25 cellular contexts compared by ENCODE assay signal in the genomic region with DNA sequence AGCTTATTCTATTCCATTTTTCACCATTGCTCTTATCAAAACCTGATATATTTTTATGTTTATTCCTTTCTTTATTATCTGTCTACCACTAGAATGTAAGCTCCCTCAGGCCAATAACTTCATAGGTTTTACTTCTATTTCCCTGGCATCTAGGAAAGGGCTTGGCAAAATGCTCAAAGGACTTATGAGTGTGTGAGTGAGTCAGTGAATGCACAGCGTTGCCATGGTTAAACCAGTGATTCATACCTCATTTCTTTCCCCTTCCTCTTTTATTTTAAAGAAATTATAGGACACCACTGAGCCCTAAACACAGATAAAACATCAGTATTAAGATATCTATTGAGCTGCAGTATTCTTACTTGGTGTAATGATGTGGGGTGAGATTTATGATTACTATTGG.
DNase-seq lines count a peak whose midpoint lies in the region; ATAC-seq and TF ChIP-seq lines count a peak whose summit lies in the region.
"Had no signal": no experiment of that assay in that cellular context is flagged by ENCODE, and none has a peak within 500 bp of the region (broad histone marks: within the 10 kb centered on the region; RNA-seq: fewer than 3 reads in every experiment).

No MANE protein-coding gene starts in this region.

- H3K14ac ChIP-seq in IMR-90 (replicated peaks; ENCODE audit: low read depth, low read length), result no peak overlapping the region

- peak; percentile 5 for DNase-seq in A172 (ENCODE audit: low spot score)
- DNase-seq in IMR-90, result peak; percentile 86
- DNase-seq in amniotic stem cell (lab: John Stamatoyannopoulos, UW), result peak; percentile 11
- peak; percentile 30 for DNase-seq in fibroblast of the aortic adventitia (ENCODE audit: low read depth)
- DNase-seq in activated CD4-positive, alpha-beta T cell treated with anti-CD3 and anti-CD28 coated beads for 1 hour, result no peak
- no peak for DNase-seq in substantia nigra (lab: John Stamatoyannopoulos, UW)
- DNase-seq in hippocampal formation (lab: John Stamatoyannopoulos, UW), result no peak
- DNase-seq in Peyer's patch, result no peak
- DNase-seq: activated CD4-positive, alpha-beta T cell treated with anti-CD3 and anti-CD28 coated beads for 48 hours; activated CD8-positive, alpha-beta memory T cell treated with anti-CD3 and anti-CD28 coated beads, Interleukin-2, amount 10 ng/mL, durations not matched to agents 7 days and 5 days; C1 segment of cervical spinal cord; dorsolateral prefrontal cortex; GDM1; glutamatergic neuron; left ventricle myocardium inferior; NCI-H1105; NCI-H2081; NCI-H524; nephron progenitor cell; posterior cingulate gyrus; sigmoid colon; testis had no signal

- H2BK20ac ChIP-seq in IMR-90 (ENCODE audit: low read depth, low read length), result no peak overlapping the region

- no peak overlapping the region for H4K5ac ChIP-seq in IMR-90 (ENCODE audit: low read depth, low read length)

- H3K4me1 ChIP-seq in IMR-90 (ENCODE audit: control insufficient read depth, insufficient read depth, low read length) (no peaks in the 10 kb centered on the region), Peyer's patch (no peaks in the 10 kb centered on the region)
- H3K4me1 ChIP-seq: left ventricle myocardium inferior, sigmoid colon, testis had no signal

- CTCF ChIA-PET in IMR-90 (lab: Yijun Ruan, JAX), result interaction anchor here (0.6 kb wide), 1 partner anchor 507 kb away, joined by 4 read pairs; no protein-coding TSS in a partner anchor

- H3K4me2 ChIP-seq in IMR-90 (ENCODE audit: low read depth, low read length), result no peak overlapping the region

- no peak overlapping the region for H4K8ac ChIP-seq in IMR-90 (ENCODE audit: low read depth in 2 of 2, low read length in 2 of 2)

- H3K9ac ChIP-seq in IMR-90 (ENCODE audit: low read depth, low read length), result no peak overlapping the region

- intact Hi-C loops in IMR-90 (cut with micrococcal nuclease), result no loop called here

- H3K79me1 ChIP-seq in IMR-90 (ENCODE audit: low read depth in 1 of 2, low read length in 2 of 2), result no peaks in the 10 kb centered on the region

- peak; percentile 42; the same call in 1 of the 2 replicates for ATAC-seq in IMR-90 (ENCODE audit: low read depth)
- ATAC-seq: activated CD8-positive, alpha-beta memory T cell treated with anti-CD3 and anti-CD28 coated beads, Interleukin-2, amount 10 ng/mL, durations not matched to agents 7 days and 5 days; activated T-helper 17 cell treated with anti-CD3 and anti-CD28 coated beads, Interleukin-2, amount 50 U/mL, for 72 hours; K562; stimulated activated effector memory CD8-positive, alpha-beta T cell treated with anti-CD3 and anti-CD28 coated beads, Interleukin-12 subunit alpha, Interleukin-12 subunit beta, amount 100 ng/mL, for 72 hours had no signal

- TF ChIP-seq CTCF in IMR-90 (conservative IDR thresholded peaks at IDR 0.05; ENCODE audit: low read depth, low read length) (no peak), fibroblast of the aortic adventitia (IDR thresholded peaks at IDR 0.05; ENCODE audit: insufficient read depth, low read length) (no peak), Peyer's patch (IDR thresholded peaks at IDR 0.05) (no peak)

- no peak overlapping the region for H3K56ac ChIP-seq in IMR-90 (ENCODE audit: extremely low read depth, insufficient read depth, low read length)

- no peak overlapping the region for H2AK9ac ChIP-seq in IMR-90 (replicated peaks; ENCODE audit: low read depth, low read length, poor library complexity)

- no peak overlapping the region for H3K27ac ChIP-seq in IMR-90 (ENCODE audit: insufficient read depth, low read length)
- H3K27ac ChIP-seq in substantia nigra (ENCODE audit: low read depth, low read length, poor library complexity, severe bottlenecking), result no peak overlapping the region
- H3K27ac ChIP-seq in Peyer's patch, result no peak overlapping the region
- H3K27ac ChIP-seq: dorsolateral prefrontal cortex, left ventricle myocardium inferior, sigmoid colon, testis had no signal

- H3K4ac ChIP-seq in IMR-90 (ENCODE audit: low read depth, low read length), result no peak overlapping the region

- H4K91ac ChIP-seq in IMR-90 (ENCODE audit: insufficient read depth, low read depth, low read length), result no peak overlapping the region

- H2BK5ac ChIP-seq in IMR-90 (ENCODE audit: low read depth, low read length, poor library complexity, severe bottlenecking), result no peak overlapping the region

- no CpG with 5 or more reads among the region's 1 CpG for WGBS in IMR-90 (ENCODE audit: extremely low coverage in 2 of 2, insufficient read length in 1 of 2), 2 experiments

- TF ChIP-seq POLR2A in IMR-90 (IDR thresholded peaks at IDR 0.05; ENCODE audit: low read depth, low read length) (no peak), Peyer's patch (IDR thresholded peaks at IDR 0.05) (no peak)

- no peak for TF ChIP-seq RAD21 in IMR-90 (IDR thresholded peaks at IDR 0.05; ENCODE audit: low read length)

- H3K18ac ChIP-seq in IMR-90 (ENCODE audit: low read depth, low read length), result no peak overlapping the region

- no peak overlapping the region for H2BK120ac ChIP-seq in IMR-90 (ENCODE audit: low read depth, low read length)

- no peak overlapping the region for H2AK5ac ChIP-seq in IMR-90 (ENCODE audit: low read depth, low read length)

- H3K36me3 ChIP-seq in IMR-90 (ENCODE audit: control insufficient read depth, insufficient read depth, low read length) (no peaks in the 10 kb centered on the region), Peyer's patch (no peaks in the 10 kb centered on the region)
- H3K36me3 ChIP-seq: left ventricle myocardium inferior, sigmoid colon had no signal

- H3K23ac ChIP-seq in IMR-90 (ENCODE audit: low read depth, low read length), result no peak overlapping the region

- H3K4me3 ChIP-seq in IMR-90 (ENCODE audit: insufficient read depth, low read depth, low read length), result no peak overlapping the region
- no peak overlapping the region for H3K4me3 ChIP-seq in fibroblast of the aortic adventitia (ENCODE audit: low read depth, low read length)
- H3K4me3 ChIP-seq in Peyer's patch, result no peak overlapping the region
- H3K4me3 ChIP-seq: dorsolateral prefrontal cortex, K562, left ventricle myocardium inferior, sigmoid colon, testis had no signal

- H3K9me3 ChIP-seq in IMR-90 (ENCODE audit: control insufficient read depth, insufficient read depth, low read length) (no peaks in the 10 kb centered on the region), Peyer's patch (no peaks in the 10 kb centered on the region)
- H3K9me3 ChIP-seq: left ventricle myocardium inferior, sigmoid colon, testis had no signal

- in situ Hi-C loops in IMR-90 (cut with MboI; ENCODE audit: low sequenced_read_pairs), result no loop called here

- no peaks in the 10 kb centered on the region for H3K27me3 ChIP-seq in IMR-90 (ENCODE audit: control insufficient read depth, insufficient read depth, low read length)
- H3K27me3 ChIP-seq in Peyer's patch, result no peaks in the 10 kb centered on the region
- H3K27me3 ChIP-seq: dorsolateral prefrontal cortex, sigmoid colon, testis had no signal

- H3K9me1 ChIP-seq in IMR-90 (ENCODE audit: insufficient read depth, low read length), result no peaks in the 10 kb centered on the region

- no peaks in the 10 kb centered on the region for H4K20me1 ChIP-seq in IMR-90 (ENCODE audit: insufficient read depth, low read length)

- no TSS peak for BruUV-seq in IMR-90 (replicated peaks; lab: Mats Ljungman, UMichigan)

- no peak overlapping the region for H2BK15ac ChIP-seq in IMR-90 (ENCODE audit: low read depth, low read length)

- dilution Hi-C loops in IMR-90 (cut with HindIII; ENCODE audit: low sequenced_read_pairs, unreplicated experiment), result no loop called here

- H2AFZ ChIP-seq in IMR-90 (replicated peaks; ENCODE audit: low read length, poor library complexity), result no peak overlapping the region

- POLR2A ChIA-PET in IMR-90 (lab: Charles Lee; ENCODE audit: unreplicated experiment), result no interaction called here

TF ChIP-seq in IMR-90, 13 proteins besides CTCF, POLR2A, EP300 and RAD21:
- peak; percentile 58 for TF ChIP-seq FOS (IDR thresholded peaks at IDR 0.05; ENCODE audit: low read depth, low read length)
- TF ChIP-seq, protein P1, sequence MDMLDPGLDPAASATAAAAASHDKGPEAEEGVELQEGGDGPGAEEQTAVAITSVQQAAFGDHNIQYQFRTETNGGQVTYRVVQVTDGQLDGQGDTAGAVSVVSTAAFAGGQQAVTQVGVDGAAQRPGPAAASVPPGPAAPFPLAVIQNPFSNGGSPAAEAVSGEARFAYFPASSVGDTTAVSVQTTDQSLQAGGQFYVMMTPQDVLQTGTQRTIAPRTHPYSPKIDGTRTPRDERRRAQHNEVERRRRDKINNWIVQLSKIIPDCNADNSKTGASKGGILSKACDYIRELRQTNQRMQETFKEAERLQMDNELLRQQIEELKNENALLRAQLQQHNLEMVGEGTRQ (IDR thresholded peaks at IDR 0.05; ENCODE audit: low read depth, low read length), result no peak

Comparison
In these comparisons a context has a peak if more than half of its experiments do, and no peak if none do; other contexts are left out.
1. DNase-seq: peak in A172 (single experiment), IMR-90 (single experiment), amniotic stem cell (single experiment) and fibroblast of the aortic adventitia (single experiment); none in activated CD4-positive, alpha-beta T cell treated with anti-CD3 and anti-CD28 coated beads for 1 hour (single experiment), substantia nigra (0 of 49), hippocampal formation (0 of 2) and Peyer's patch (0 of 3).